Comparison of ENCODE assay signal across 27 cellular contexts in the genomic region with DNA sequence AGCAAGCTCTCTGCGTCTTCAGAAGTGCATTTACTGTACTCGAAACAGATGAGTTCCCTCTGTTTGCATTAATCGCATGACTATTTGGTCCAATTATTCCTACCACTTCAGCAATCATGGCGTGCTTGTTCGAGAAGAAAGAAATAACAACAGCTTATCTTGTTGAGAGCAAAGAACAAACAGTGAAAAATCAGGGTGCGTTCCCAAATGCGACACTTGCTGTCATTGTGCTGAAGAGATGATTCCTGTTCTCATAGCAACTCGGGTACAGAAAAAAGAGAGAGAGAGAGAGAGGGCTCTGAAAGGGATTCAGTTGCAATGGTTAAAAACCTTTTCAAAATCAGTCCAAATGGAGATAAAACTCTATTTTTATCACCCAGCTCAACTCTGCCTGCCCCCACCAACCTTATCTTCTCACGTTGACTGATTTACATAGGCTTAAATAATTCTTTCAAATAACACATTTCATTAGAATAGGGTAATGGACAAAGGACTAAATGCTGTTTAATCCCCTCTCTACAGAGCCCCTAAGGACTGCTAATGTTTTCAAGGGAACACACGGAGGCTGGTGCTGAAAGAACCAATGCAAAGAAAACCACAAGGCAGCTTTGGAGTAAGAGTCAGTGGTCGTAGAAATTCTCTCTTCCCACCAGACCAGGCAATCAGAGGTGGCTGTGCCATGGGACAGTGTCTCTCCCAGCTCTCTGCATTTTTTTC.
DNase-seq lines count a peak whose midpoint lies in the region; ATAC-seq and TF ChIP-seq lines count a peak whose summit lies in the region.
"Had no signal": no experiment of that assay in that cellular context is flagged by ENCODE, and none has a peak within 500 bp of the region (broad histone marks: within the 10 kb centered on the region; RNA-seq: fewer than 3 reads in every experiment).

No MANE protein-coding gene starts in this region.

- H3K4me1 ChIP-seq in muscle layer of duodenum (ENCODE audit: control insufficient read depth in 1 of 2, insufficient read depth in 2 of 2, low read length in 2 of 2): peaks cover 0 to 5% of the 10 kb centered on the region in 2 donors
- H3K4me1 ChIP-seq: colonic mucosa had no signal

- H3K4me1 Mint-ChIP-seq in activated CD8-positive, alpha-beta T cell treated with anti-CD3 and anti-CD28 coated beads for 36 hours (ENCODE audit: low read depth): no peaks in the 10 kb centered on the region
- H3K4me1 Mint-ChIP-seq in activated CD8-positive, alpha-beta memory T cell treated with anti-CD3 and anti-CD28 coated beads, Interleukin-2, amount 10 ng/mL, durations not matched to agents 7 days and 5 days: no peaks in the 10 kb centered on the region
- H3K4me1 Mint-ChIP-seq: B cell; stimulated activated naive CD8-positive, alpha-beta T cell treated with anti-CD3 and anti-CD28 coated beads, Interleukin-15, amount 100 ng/mL, for 72 hours had no signal

- no peaks in the 10 kb centered on the region for H3K27me3 ChIP-seq in muscle layer of duodenum (ENCODE audit: low read depth, low read length)
- H3K27me3 ChIP-seq: colonic mucosa, sigmoid colon had no signal

- ATAC-seq in activated CD8-positive, alpha-beta T cell treated with anti-CD3 and anti-CD28 coated beads for 36 hours: no peak
- ATAC-seq in GM21515 (IDR thresholded peaks at IDR 0.05; ENCODE audit: unreplicated experiment): no peak
- no peak for ATAC-seq in activated CD8-positive, alpha-beta memory T cell treated with anti-CD3 and anti-CD28 coated beads, Interleukin-2, amount 10 ng/mL, durations not matched to agents 7 days and 5 days
- ATAC-seq: HCT116; HepG2; stimulated activated naive CD8-positive, alpha-beta T cell treated with anti-CD3 and anti-CD28 coated beads, Interleukin-15, amount 100 ng/mL, for 72 hours had no signal

- POLR2A ChIA-PET in activated CD8-positive, alpha-beta T cell treated with anti-CD3 and anti-CD28 coated beads for 36 hours (lab: Charles Lee): no interaction called here

- H3K27ac Mint-ChIP-seq in activated CD8-positive, alpha-beta T cell treated with anti-CD3 and anti-CD28 coated beads for 36 hours: no peak overlapping the region
- H3K27ac Mint-ChIP-seq in activated CD8-positive, alpha-beta memory T cell treated with anti-CD3 and anti-CD28 coated beads, Interleukin-2, amount 10 ng/mL, durations not matched to agents 7 days and 5 days: no peak overlapping the region
- H3K27ac Mint-ChIP-seq: activated naive CD4-positive, alpha-beta T cell treated with anti-CD3 and anti-CD28 coated beads for 36 hours; B cell; stimulated activated naive CD8-positive, alpha-beta T cell treated with anti-CD3 and anti-CD28 coated beads, Interleukin-15, amount 100 ng/mL, for 72 hours had no signal

- H3K4me3 ChIP-seq in muscle layer of duodenum (ENCODE audit: low read depth in 1 of 2, low read length in 2 of 2): peak overlapping the region; percentile 0 to 16
- H3K4me3 ChIP-seq: colonic mucosa, lung, sigmoid colon, SK-N-MC, transverse colon had no signal

- TF ChIP-seq CTCF in activated CD8-positive, alpha-beta T cell treated with anti-CD3 and anti-CD28 coated beads for 36 hours (IDR thresholded peaks at IDR 0.05): no peak

- H3K36me3 ChIP-seq in muscle layer of duodenum (ENCODE audit: control insufficient read depth in 1 of 2, insufficient read depth in 2 of 2, low read length in 2 of 2): no peaks in the 10 kb centered on the region
- H3K36me3 ChIP-seq: colonic mucosa, sigmoid colon, transverse colon had no signal

- H3K27me3 Mint-ChIP-seq in activated CD8-positive, alpha-beta T cell treated with anti-CD3 and anti-CD28 coated beads for 36 hours: peaks cover 4% of the 10 kb centered on the region
- H3K27me3 Mint-ChIP-seq in activated CD8-positive, alpha-beta memory T cell treated with anti-CD3 and anti-CD28 coated beads, Interleukin-2, amount 10 ng/mL, durations not matched to agents 7 days and 5 days: peaks cover 10% of the 10 kb centered on the region

- CTCF ChIA-PET in activated CD8-positive, alpha-beta T cell treated with anti-CD3 and anti-CD28 coated beads for 36 hours (lab: Charles Lee): no interaction called here
- CTCF ChIA-PET in activated CD8-positive, alpha-beta memory T cell treated with anti-CD3 and anti-CD28 coated beads, Interleukin-2, amount 10 ng/mL, durations not matched to agents 7 days and 5 days (lab: Charles Lee): no interaction called here

- H3K9me3 ChIP-seq in muscle layer of duodenum (ENCODE audit: control insufficient read depth in 1 of 2, low read length in 2 of 2): no peaks in the 10 kb centered on the region
- H3K9me3 ChIP-seq: colonic mucosa, sigmoid colon, transverse colon had no signal

- DNase-seq in DMS153 (lab: John Stamatoyannopoulos, UW) (peak; percentile 93), NCI-H1105 treated with DMSO at 0.1 percent for 48 hours (lab: John Stamatoyannopoulos, UW) (peak; percentile 76), NCI-H345 (lab: John Stamatoyannopoulos, UW) (peak; percentile 49), iPS-NIHi11 (ENCODE audit: low spot score) (no peak)
- DNase-seq in activated CD8-positive, alpha-beta T cell treated with anti-CD3 and anti-CD28 coated beads for 36 hours: no peak
- no peak for DNase-seq in activated CD8-positive, alpha-beta memory T cell treated with anti-CD3 and anti-CD28 coated beads, Interleukin-2, amount 10 ng/mL, durations not matched to agents 7 days and 5 days
- DNase-seq: activated CD4-positive, alpha-beta T cell treated with anti-CD3 and anti-CD28 coated beads for 4 hours; activated naive CD4-positive, alpha-beta T cell treated with anti-CD3 and anti-CD28 coated beads for 36 hours; activated T-cell treated with anti-CD3 and anti-CD28 coated beads, Interleukin-2, amount 50 U/mL, for 48 hours; colonic mucosa; NCI-H2171; NCI-H82; sigmoid colon; stimulated activated CD4-positive, alpha-beta T cell treated with anti-CD3 and anti-CD28 coated beads, Interleukin-15, amount 100 ng/mL, for 24 hours; stimulated activated naive CD8-positive, alpha-beta T cell treated with anti-CD3 and anti-CD28 coated beads, Interleukin-15, amount 100 ng/mL, for 72 hours; T-helper 2 cell; transverse colon had no signal

- H3K27ac ChIP-seq in muscle layer of duodenum (ENCODE audit: low read length): no peak overlapping the region
- H3K27ac ChIP-seq: colonic mucosa, HL-60, RWPE1, sigmoid colon, SK-N-MC, transverse colon had no signal

- peaks cover 1% of the 10 kb centered on the region for H3K9me3 Mint-ChIP-seq in activated CD8-positive, alpha-beta T cell treated with anti-CD3 and anti-CD28 coated beads for 36 hours
- no peaks in the 10 kb centered on the region for H3K9me3 Mint-ChIP-seq in activated CD8-positive, alpha-beta memory T cell treated with anti-CD3 and anti-CD28 coated beads, Interleukin-2, amount 10 ng/mL, durations not matched to agents 7 days and 5 days (ENCODE audit: low read depth)

- no peak overlapping the region for H3K4me3 Mint-ChIP-seq in activated CD8-positive, alpha-beta T cell treated with anti-CD3 and anti-CD28 coated beads for 36 hours
- H3K4me3 Mint-ChIP-seq in activated CD8-positive, alpha-beta memory T cell treated with anti-CD3 and anti-CD28 coated beads, Interleukin-2, amount 10 ng/mL, durations not matched to agents 7 days and 5 days: no peak overlapping the region
- H3K4me3 Mint-ChIP-seq: activated naive CD4-positive, alpha-beta T cell treated with anti-CD3 and anti-CD28 coated beads for 36 hours; B cell; neural crest cell; stimulated activated naive CD8-positive, alpha-beta T cell treated with anti-CD3 and anti-CD28 coated beads, Interleukin-15, amount 100 ng/mL, for 72 hours had no signal

- intact Hi-C loops in activated CD8-positive, alpha-beta T cell treated with anti-CD3 and anti-CD28 coated beads for 36 hours (cut with micrococcal nuclease): no loop called here

- H3K36me3 Mint-ChIP-seq in activated CD8-positive, alpha-beta T cell treated with anti-CD3 and anti-CD28 coated beads for 36 hours (ENCODE audit: low read depth): no peaks in the 10 kb centered on the region
- no peaks in the 10 kb centered on the region for H3K36me3 Mint-ChIP-seq in activated CD8-positive, alpha-beta memory T cell treated with anti-CD3 and anti-CD28 coated beads, Interleukin-2, amount 10 ng/mL, durations not matched to agents 7 days and 5 days

Comparison
In these comparisons a context has a peak if more than half of its experiments do, and no peak if none do; other contexts are left out.
1. DNase-seq: peak in DMS153 (single experiment), NCI-H1105 treated with DMSO at 0.1 percent for 48 hours (single experiment) and NCI-H345 (single experiment); none in activated CD8-positive, alpha-beta T cell treated with anti-CD3 and anti-CD28 coated beads for 36 hours (single experiment), iPS-NIHi11 (single experiment) and activated CD8-positive, alpha-beta memory T cell treated with anti-CD3 and anti-CD28 coated beads, Interleukin-2, amount 10 ng/mL, durations not matched to agents 7 days and 5 days (single experiment).